ENCODE assay signal across 15 cellular contexts in the genomic region with DNA sequence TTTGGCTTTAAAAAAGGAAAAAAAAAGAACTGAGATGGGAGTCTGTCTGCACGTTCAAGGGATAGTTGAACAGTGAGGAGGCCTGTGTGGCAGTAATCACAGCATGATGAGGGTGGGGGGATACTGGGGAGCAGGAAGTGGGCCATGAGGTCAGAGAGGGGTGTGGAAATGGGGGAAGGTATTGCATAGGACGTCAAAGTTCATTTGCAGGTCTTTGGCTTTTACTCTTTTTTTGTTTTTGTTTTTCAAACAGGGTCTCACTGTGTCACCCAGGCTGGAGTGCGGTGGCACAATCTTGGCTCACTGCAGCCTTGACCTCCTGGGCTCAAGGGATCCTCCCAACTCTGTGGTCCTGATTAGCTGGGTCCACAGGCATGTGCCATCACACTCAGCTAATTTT. TPM values are rescaled to one million over a fixed set of nuclear protein-coding genes. Genes with fewer than 3 reads are reported as not detected.
DNase-seq lines count a peak whose midpoint lies in the region; ATAC-seq and TF ChIP-seq lines count a peak whose summit lies in the region.
"Had no signal": no experiment of that assay in that cellular context is flagged by ENCODE, and none has a peak within 500 bp of the region (broad histone marks: within the 10 kb centered on the region; RNA-seq: fewer than 3 reads in every experiment).

No MANE protein-coding gene starts in this region.

- no peaks in the 10 kb centered on the region for H3K27me3 Mint-ChIP-seq in activated CD4-positive, alpha-beta T cell treated with anti-CD3 and anti-CD28 coated beads, Interleukin-2, amount 10 ng/mL, durations not matched to agents 7 days and 5 days
- no peaks in the 10 kb centered on the region for H3K27me3 Mint-ChIP-seq in CD4-positive, alpha-beta memory T cell
- H3K27me3 Mint-ChIP-seq in WTC11 (ENCODE audit: low read depth) (no peaks in the 10 kb centered on the region), immature natural killer cell (ENCODE audit: low read depth in 3 of 3) (peaks cover 0 to 2% (median 0%) of the 10 kb centered on the region in 3 donors)

- peaks cover 9% of the 10 kb centered on the region for H3K36me3 ChIP-seq in CD4-positive, alpha-beta memory T cell (ENCODE audit: insufficient read depth, low read length)
- H3K36me3 ChIP-seq: HAP-1 had no signal

- H3K9me3 Mint-ChIP-seq in activated CD4-positive, alpha-beta T cell treated with anti-CD3 and anti-CD28 coated beads, Interleukin-2, amount 10 ng/mL, durations not matched to agents 7 days and 5 days: peaks cover 2% of the 10 kb centered on the region
- H3K9me3 Mint-ChIP-seq in CD4-positive, alpha-beta memory T cell: peaks cover 0 to 3% (median under 1%) of the 10 kb centered on the region in 8 donors
- H3K9me3 Mint-ChIP-seq in WTC11: peaks cover 2% of the 10 kb centered on the region
- H3K9me3 Mint-ChIP-seq in immature natural killer cell: no peaks in the 10 kb centered on the region

- H3K9me3 ChIP-seq in CD4-positive, alpha-beta memory T cell (ENCODE audit: control insufficient read depth in 1 of 2, low read length in 2 of 2): no peaks in the 10 kb centered on the region
- H3K9me3 ChIP-seq: HAP-1 had no signal

- H3K36me3 Mint-ChIP-seq in activated CD4-positive, alpha-beta T cell treated with anti-CD3 and anti-CD28 coated beads, Interleukin-2, amount 10 ng/mL, durations not matched to agents 7 days and 5 days (ENCODE audit: low read depth): peaks cover 27% of the 10 kb centered on the region
- peaks cover 14 to 32% of the 10 kb centered on the region in 2 donors for H3K36me3 Mint-ChIP-seq in CD4-positive, alpha-beta memory T cell
- H3K36me3 Mint-ChIP-seq in WTC11: peaks cover 4% of the 10 kb centered on the region
- H3K36me3 Mint-ChIP-seq in immature natural killer cell: peaks cover 0 to 13% (median 5%) of the 10 kb centered on the region in 3 donors

- H3K27ac Mint-ChIP-seq in activated CD4-positive, alpha-beta T cell treated with anti-CD3 and anti-CD28 coated beads, Interleukin-2, amount 10 ng/mL, durations not matched to agents 7 days and 5 days: peak overlapping the region; percentile 17
- peak overlapping the region in 4 of 7 donors; percentile 38 to 79 (median 52) for H3K27ac Mint-ChIP-seq in CD4-positive, alpha-beta memory T cell
- H3K27ac Mint-ChIP-seq in WTC11 (peak overlapping the region; percentile 8; the same call in 1 of the 2 replicates), immature natural killer cell (peak overlapping the region; percentile 0 to 87 (median 60))

- no peaks in the 10 kb centered on the region for H3K27me3 ChIP-seq in CD4-positive, alpha-beta memory T cell (ENCODE audit: insufficient read depth, low read length)

- H3K4me1 Mint-ChIP-seq in activated CD4-positive, alpha-beta T cell treated with anti-CD3 and anti-CD28 coated beads, Interleukin-2, amount 10 ng/mL, durations not matched to agents 7 days and 5 days: peaks cover 5% of the 10 kb centered on the region
- peaks cover 7 to 10% (median 9%) of the 10 kb centered on the region in 4 donors for H3K4me1 Mint-ChIP-seq in CD4-positive, alpha-beta memory T cell
- H3K4me1 Mint-ChIP-seq in WTC11 (peaks cover 5% of the 10 kb centered on the region; the same call in 1 of the 2 replicates), immature natural killer cell (peaks cover 13 to 27% of the 10 kb centered on the region in 2 donors)

- no peak for DNase-seq in activated CD4-positive, alpha-beta T cell treated with anti-CD3 and anti-CD28 coated beads, Interleukin-2, amount 10 ng/mL, durations not matched to agents 7 days and 5 days
- DNase-seq in activated CD4-positive, alpha-beta T cell treated with anti-CD3 and anti-CD28 coated beads, Interleukin-2, amount 50 U/mL, for 1 hour: no peak
- DNase-seq in CD4-positive, alpha-beta memory T cell: no peak
- DNase-seq in WTC11 (ENCODE audit: low spot score) (no peak), immature natural killer cell (peak in 1 of 3 donors; percentile 12), KG1 (lab: John Stamatoyannopoulos, UW) (no peak), retina (no peak)
- DNase-seq: C1 segment of cervical spinal cord, NCI-H146, NCI-H345, NCI-H69 had no signal

- ATAC-seq in WTC11 (no peak; the same call in 1 of the 2 replicates), GM21515 (IDR thresholded peaks at IDR 0.05; ENCODE audit: unreplicated experiment) (no peak)
- ATAC-seq: K562 had no signal

- CTCF ChIA-PET in activated CD4-positive, alpha-beta T cell treated with anti-CD3 and anti-CD28 coated beads, Interleukin-2, amount 10 ng/mL, durations not matched to agents 7 days and 5 days (lab: Charles Lee): interaction anchor here (1.2 to 1.4 kb wide), 2 partner anchors 13 kb away, joined by 3 read pairs; no protein-coding TSS in a partner anchor
- CTCF ChIA-PET in CD4-positive, alpha-beta memory T cell (lab: Charles Lee; ENCODE audit: partially characterized antibody): interaction anchor here (0.8 kb wide), 1 partner anchor 27 kb away, joined by 3 read pairs; a partner anchor contains a TSS
- CTCF ChIA-PET in WTC11 (lab: Charles Lee): interaction anchor here (1.2 kb wide), 1 partner anchor 149 kb away, joined by 3 read pairs; no protein-coding TSS in a partner anchor

- intact Hi-C loops in CD4-positive, alpha-beta memory T cell (cut with micrococcal nuclease): no loop called here

- no peak overlapping the region for H3K4me3 Mint-ChIP-seq in activated CD4-positive, alpha-beta T cell treated with anti-CD3 and anti-CD28 coated beads, Interleukin-2, amount 10 ng/mL, durations not matched to agents 7 days and 5 days
- peak overlapping the region in 1 of 8 donors; percentile 26 for H3K4me3 Mint-ChIP-seq in CD4-positive, alpha-beta memory T cell
- no peak overlapping the region for H3K4me3 Mint-ChIP-seq in WTC11
- H3K4me3 Mint-ChIP-seq in immature natural killer cell: peak overlapping the region in 1 of 5 donors; percentile 3

- H3K4me3 ChIP-seq in CD4-positive, alpha-beta memory T cell (ENCODE audit: low read length in 2 of 2): no peak overlapping the region
- H3K4me3 ChIP-seq: HAP-1, K562 had no signal

- no peaks in the 10 kb centered on the region for H3K4me1 ChIP-seq in CD4-positive, alpha-beta memory T cell (ENCODE audit: insufficient read depth, low read length)
- H3K4me1 ChIP-seq: HAP-1 had no signal

- POLR2A ChIA-PET in activated CD4-positive, alpha-beta T cell treated with anti-CD3 and anti-CD28 coated beads, Interleukin-2, amount 10 ng/mL, durations not matched to agents 7 days and 5 days (lab: Charles Lee): no interaction called here
- POLR2A ChIA-PET in CD4-positive, alpha-beta memory T cell (lab: Charles Lee; ENCODE audit: partially characterized antibody): no interaction called here
- POLR2A ChIA-PET in WTC11 (lab: Charles Lee): no interaction called here

- H3K27ac ChIP-seq in CD4-positive, alpha-beta memory T cell (ENCODE audit: low read depth, low read length): no peak overlapping the region
- H3K27ac ChIP-seq: RWPE1 had no signal

- TF ChIP-seq CTCF in WTC11 (IDR thresholded peaks at IDR 0.05): no peak

TF ChIP-seq in WTC11, 78 proteins besides CTCF, POLR2A, EP300 and RAD21:
- TF ChIP-seq, protein P1, sequence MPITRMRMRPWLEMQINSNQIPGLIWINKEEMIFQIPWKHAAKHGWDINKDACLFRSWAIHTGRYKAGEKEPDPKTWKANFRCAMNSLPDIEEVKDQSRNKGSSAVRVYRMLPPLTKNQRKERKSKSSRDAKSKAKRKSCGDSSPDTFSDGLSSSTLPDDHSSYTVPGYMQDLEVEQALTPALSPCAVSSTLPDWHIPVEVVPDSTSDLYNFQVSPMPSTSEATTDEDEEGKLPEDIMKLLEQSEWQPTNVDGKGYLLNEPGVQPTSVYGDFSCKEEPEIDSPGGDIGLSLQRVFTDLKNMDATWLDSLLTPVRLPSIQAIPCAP (CRISPR knock-in tag; IDR thresholded peaks at IDR 0.05): no peak
- 0 out of 2 replicates have a peak, but pooled peaks have one; percentile 22 for TF ChIP-seq GABPB1 (CRISPR knock-in tag; IDR thresholded peaks at IDR 0.05)

RNA-seq across cellular contexts. Expression of a gene that starts 19.0 kb away (rescaled TPM):
- 10 to 100 TPM; 68.8 to 76.3 TPM for total RNA-seq in activated CD4-positive, alpha-beta T cell treated with anti-CD3 and anti-CD28 coated beads, Interleukin-2, amount 10 ng/mL, durations not matched to agents 7 days and 5 days
- total RNA-seq in CD4-positive, alpha-beta memory T cell: 10 to 100 TPM; 76.3 to 77.0 TPM
- polyA plus RNA-seq in CD4-positive, alpha-beta memory T cell: 10 to 100 TPM; 27.8 to 49.4 TPM
- 37.9 to 39.1 TPM (median 39.0 TPM) in 3 replicates for total RNA-seq in WTC11 (2021)
- polyA plus RNA-seq in immature natural killer cell: 10 to 100 TPM; 19.0 to 67.9 (median 29.3) TPM

RNA-seq across cellular contexts. Expression of a gene that starts 26.4 kb away (rescaled TPM):
- 10 to 100 TPM; 60.5 to 62.5 TPM for total RNA-seq in activated CD4-positive, alpha-beta T cell treated with anti-CD3 and anti-CD28 coated beads, Interleukin-2, amount 10 ng/mL, durations not matched to agents 7 days and 5 days
- total RNA-seq in CD4-positive, alpha-beta memory T cell: 10 to 100 TPM; 41.0 to 49.9 TPM
- 10 to 100 TPM; 28.0 to 54.4 TPM for polyA plus RNA-seq in CD4-positive, alpha-beta memory T cell
- 80.3 to 88.0 TPM (median 81.7 TPM) in 3 replicates for total RNA-seq in WTC11 (2021)
- polyA plus RNA-seq in immature natural killer cell: 10 to 100 TPM; 16.9 to 34.2 (median 24.8) TPM

RNA-seq across cellular contexts. Expression of a gene that starts 54.8 kb away (rescaled TPM):
- 10 to 100 TPM; 20.4 to 22.4 TPM for total RNA-seq in activated CD4-positive, alpha-beta T cell treated with anti-CD3 and anti-CD28 coated beads, Interleukin-2, amount 10 ng/mL, durations not matched to agents 7 days and 5 days
- total RNA-seq in CD4-positive, alpha-beta memory T cell: 1 to 10 TPM; 4.8 to 5.9 TPM
- polyA plus RNA-seq in CD4-positive, alpha-beta memory T cell: 1 to 10 TPM; 5.5 to 8.6 TPM
- 32.6 to 38.9 TPM (median 34.7 TPM) in 3 replicates for total RNA-seq in WTC11 (2021)
- polyA plus RNA-seq in immature natural killer cell: 10 to 100 TPM; 12.8 to 14.6 (median 13.3) TPM

Comparison
In these comparisons a context has a peak if more than half of its experiments do, and no peak if none do; other contexts are left out.
1. H3K27ac Mint-ChIP-seq: peak in every context shown above with its lines; median percentile 60 in immature natural killer cell; 52 in CD4-positive, alpha-beta memory T cell; 17 in activated CD4-positive, alpha-beta T cell treated with anti-CD3 and anti-CD28 coated beads, Interleukin-2, amount 10 ng/mL, durations not matched to agents 7 days and 5 days; 8 in WTC11.